ENCODE assay signal across 1 cellular context in the genomic region with DNA sequence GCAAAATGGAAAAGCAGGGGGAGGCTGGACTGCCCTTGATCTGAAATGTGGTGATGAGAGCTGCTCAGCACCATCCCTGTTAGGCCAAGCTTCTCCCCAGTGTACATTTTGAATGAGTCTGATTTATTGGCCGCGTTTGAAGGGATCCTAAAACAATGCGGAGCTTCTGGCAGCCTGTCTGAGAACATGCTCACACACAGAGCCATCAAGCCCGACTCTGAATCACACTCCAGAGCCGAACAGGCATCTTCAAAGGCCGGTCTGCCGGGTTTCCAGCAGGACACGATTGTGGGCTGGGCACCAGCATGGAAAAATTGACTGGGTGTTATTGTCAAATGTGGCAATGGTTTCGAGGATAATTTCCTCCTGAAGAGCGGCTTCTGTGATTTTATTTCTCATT.
TF ChIP-seq lines count a peak whose summit lies in the region.

No MANE protein-coding gene starts in this region.

TF ChIP-seq in GM23338, 12 proteins besides CTCF, POLR2A, EP300 and RAD21 (continued from another document):
- TF ChIP-seq, protein P1, sequence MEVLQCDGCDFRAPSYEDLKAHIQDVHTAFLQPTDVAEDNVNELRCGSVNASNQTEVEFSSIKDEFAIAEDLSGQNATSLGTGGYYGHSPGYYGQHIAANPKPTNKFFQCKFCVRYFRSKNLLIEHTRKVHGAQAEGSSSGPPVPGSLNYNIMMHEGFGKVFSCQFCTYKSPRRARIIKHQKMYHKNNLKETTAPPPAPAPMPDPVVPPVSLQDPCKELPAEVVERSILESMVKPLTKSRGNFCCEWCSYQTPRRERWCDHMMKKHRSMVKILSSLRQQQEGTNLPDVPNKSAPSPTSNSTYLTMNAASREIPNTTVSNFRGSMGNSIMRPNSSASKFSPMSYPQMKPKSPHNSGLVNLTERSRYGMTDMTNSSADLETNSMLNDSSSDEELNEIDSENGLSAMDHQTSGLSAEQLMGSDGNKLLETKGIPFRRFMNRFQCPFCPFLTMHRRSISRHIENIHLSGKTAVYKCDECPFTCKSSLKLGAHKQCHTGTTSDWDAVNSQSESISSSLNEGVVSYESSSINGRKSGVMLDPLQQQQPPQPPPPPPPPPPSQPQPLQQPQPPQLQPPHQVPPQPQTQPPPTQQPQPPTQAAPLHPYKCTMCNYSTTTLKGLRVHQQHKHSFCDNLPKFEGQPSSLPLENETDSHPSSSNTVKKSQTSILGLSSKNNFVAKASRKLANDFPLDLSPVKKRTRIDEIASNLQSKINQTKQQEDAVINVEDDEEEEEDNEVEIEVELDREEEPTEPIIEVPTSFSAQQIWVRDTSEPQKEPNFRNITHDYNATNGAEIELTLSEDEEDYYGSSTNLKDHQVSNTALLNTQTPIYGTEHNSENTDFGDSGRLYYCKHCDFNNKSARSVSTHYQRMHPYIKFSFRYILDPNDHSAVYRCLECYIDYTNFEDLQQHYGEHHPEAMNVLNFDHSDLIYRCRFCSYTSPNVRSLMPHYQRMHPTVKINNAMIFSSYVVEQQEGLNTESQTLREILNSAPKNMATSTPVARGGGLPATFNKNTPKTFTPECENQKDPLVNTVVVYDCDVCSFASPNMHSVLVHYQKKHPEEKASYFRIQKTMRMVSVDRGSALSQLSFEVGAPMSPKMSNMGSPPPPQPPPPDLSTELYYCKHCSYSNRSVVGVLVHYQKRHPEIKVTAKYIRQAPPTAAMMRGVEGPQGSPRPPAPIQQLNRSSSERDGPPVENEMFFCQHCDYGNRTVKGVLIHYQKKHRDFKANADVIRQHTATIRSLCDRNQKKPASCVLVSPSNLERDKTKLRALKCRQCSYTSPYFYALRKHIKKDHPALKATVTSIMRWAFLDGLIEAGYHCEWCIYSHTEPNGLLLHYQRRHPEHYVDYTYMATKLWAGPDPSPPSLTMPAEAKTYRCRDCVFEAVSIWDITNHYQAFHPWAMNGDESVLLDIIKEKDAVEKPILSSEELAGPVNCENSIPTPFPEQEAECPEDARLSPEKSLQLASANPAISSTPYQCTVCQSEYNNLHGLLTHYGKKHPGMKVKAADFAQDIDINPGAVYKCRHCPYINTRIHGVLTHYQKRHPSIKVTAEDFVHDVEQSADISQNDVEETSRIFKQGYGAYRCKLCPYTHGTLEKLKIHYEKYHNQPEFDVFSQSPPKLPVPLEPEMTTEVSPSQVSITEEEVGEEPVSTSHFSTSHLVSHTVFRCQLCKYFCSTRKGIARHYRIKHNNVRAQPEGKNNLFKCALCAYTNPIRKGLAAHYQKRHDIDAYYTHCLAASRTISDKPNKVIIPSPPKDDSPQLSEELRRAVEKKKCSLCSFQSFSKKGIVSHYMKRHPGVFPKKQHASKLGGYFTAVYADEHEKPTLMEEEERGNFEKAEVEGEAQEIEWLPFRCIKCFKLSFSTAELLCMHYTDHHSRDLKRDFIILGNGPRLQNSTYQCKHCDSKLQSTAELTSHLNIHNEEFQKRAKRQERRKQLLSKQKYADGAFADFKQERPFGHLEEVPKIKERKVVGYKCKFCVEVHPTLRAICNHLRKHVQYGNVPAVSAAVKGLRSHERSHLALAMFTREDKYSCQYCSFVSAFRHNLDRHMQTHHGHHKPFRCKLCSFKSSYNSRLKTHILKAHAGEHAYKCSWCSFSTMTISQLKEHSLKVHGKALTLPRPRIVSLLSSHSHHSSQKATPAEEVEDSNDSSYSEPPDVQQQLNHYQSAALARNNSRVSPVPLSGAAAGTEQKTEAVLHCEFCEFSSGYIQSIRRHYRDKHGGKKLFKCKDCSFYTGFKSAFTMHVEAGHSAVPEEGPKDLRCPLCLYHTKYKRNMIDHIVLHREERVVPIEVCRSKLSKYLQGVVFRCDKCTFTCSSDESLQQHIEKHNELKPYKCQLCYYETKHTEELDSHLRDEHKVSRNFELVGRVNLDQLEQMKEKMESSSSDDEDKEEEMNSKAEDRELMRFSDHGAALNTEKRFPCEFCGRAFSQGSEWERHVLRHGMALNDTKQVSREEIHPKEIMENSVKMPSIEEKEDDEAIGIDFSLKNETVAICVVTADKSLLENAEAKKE (CRISPR knock-in tag; IDR thresholded peaks at IDR 0.05), result no peak
- TF ChIP-seq NANOG (IDR thresholded peaks at IDR 0.05; ENCODE audit: borderline replicate concordance), result no peak
